ENCODE assay signal across 8 cellular contexts in genomic region chr12:46933947-46934346, GRCh38.
DNase-seq lines count a peak whose midpoint lies in the region; ATAC-seq and TF ChIP-seq lines count a peak whose summit lies in the region.

No MANE protein-coding gene starts in this region.

- H3K4me3 ChIP-seq in coronary artery, result no peak overlapping the region

- DNase-seq in NCI-H510A treated with DMSO at 0.1 percent for 48 hours (lab: John Stamatoyannopoulos, UW) (peak; percentile 6), NCI-H510A (lab: John Stamatoyannopoulos, UW) (no peak), NCI-H774 (lab: John Stamatoyannopoulos, UW) (peak; percentile 32), coronary artery (ENCODE audit: low spot score) (no peak), lung microvascular endothelial cell (ENCODE audit: low read depth in 2 of 2) (peak; percentile 68 to 77), GOT3 (lab: John Stamatoyannopoulos, UW) (no peak)

- no peak overlapping the region for H3K27ac ChIP-seq in coronary artery

- TF ChIP-seq CTCF in coronary artery (IDR thresholded peaks at IDR 0.05), result peak; percentile 30

- ATAC-seq in HG02610 (IDR thresholded peaks at IDR 0.05; ENCODE audit: unreplicated experiment) (no peak), HG03457 (IDR thresholded peaks at IDR 0.05; ENCODE audit: unreplicated experiment) (no peak)

Comparison
In these comparisons a context has a peak if more than half of its experiments do, and no peak if none do; other contexts are left out.
1. DNase-seq: peak in NCI-H510A treated with DMSO at 0.1 percent for 48 hours (single experiment), NCI-H774 (single experiment) and lung microvascular endothelial cell (2 of 2); none in NCI-H510A (single experiment), coronary artery (single experiment) and GOT3 (single experiment).